In genomic region chr5:35335752-35336151, GRCh38 we compare ENCODE assay signal across 23 cellular contexts.
"Had no signal": no experiment of that assay in that cellular context is flagged by ENCODE, and none has a peak within 500 bp of the region (broad histone marks: within the 10 kb centered on the region; RNA-seq: fewer than 3 reads in every experiment).

No MANE protein-coding gene starts in this region.

- H3K4me3 ChIP-seq: esophagus muscularis mucosa, gastrocnemius medialis, heart right ventricle, left ventricle myocardium inferior, lower lobe of right lung, ovary, suprapubic skin, thyroid gland, uterus had no signal

- H3K36me3 ChIP-seq: esophagus muscularis mucosa, gastrocnemius medialis, heart right ventricle, left ventricle myocardium inferior, lower lobe of right lung, ovary, suprapubic skin, thyroid gland, uterus had no signal

- H3K27ac ChIP-seq: epithelial cell of prostate, esophagus muscularis mucosa, gastrocnemius medialis, heart right ventricle, left ventricle myocardium inferior, lower lobe of right lung, ovary, suprapubic skin, thyroid gland, uterus had no signal

- DNase-seq: effector memory CD8-positive, alpha-beta T cell; gastrocnemius medialis; heart right ventricle; kidney; left cardiac atrium; left ventricle myocardium inferior; lower lobe of right lung; midbrain; naive B cell; nucleus accumbens; ovary; right cardiac atrium; small intestine; stimulated activated CD4-positive, alpha-beta T cell treated with anti-CD3 and anti-CD28 coated beads, Interleukin-4, amount 100 ng/mL, for 1 hour; stimulated activated CD8-positive, alpha-beta memory T cell treated with anti-CD3 and anti-CD28 coated beads, Interleukin-4, amount 100 ng/mL, for 48 hours; stimulated activated naive CD8-positive, alpha-beta T cell treated with anti-CD3 and anti-CD28 coated beads, Interleukin-15, Interleukin-2, amounts not matched to agents 100 U/mL and 50 U/mL, for 24 hours; thyroid gland; uterus had no signal

- H3K27me3 ChIP-seq: esophagus muscularis mucosa, gastrocnemius medialis, ovary, suprapubic skin, thyroid gland, uterus had no signal

- H3K4me1 ChIP-seq: esophagus muscularis mucosa, gastrocnemius medialis, heart right ventricle, left ventricle myocardium inferior, lower lobe of right lung, suprapubic skin, thyroid gland, uterus had no signal

- ATAC-seq: effector memory CD8-positive, alpha-beta T cell; gastrocnemius medialis; heart right ventricle; left cardiac atrium; lower lobe of right lung; right cardiac atrium; stimulated activated effector memory CD8-positive, alpha-beta T cell treated with anti-CD3 and anti-CD28 coated beads, Interleukin-12 subunit alpha, Interleukin-12 subunit beta, amount 100 ng/mL, for 72 hours; stimulated activated naive CD8-positive, alpha-beta T cell treated with anti-CD3 and anti-CD28 coated beads, Interleukin-15, Interleukin-2, amounts not matched to agents 100 U/mL and 50 U/mL, for 24 hours had no signal

- H3K9me3 ChIP-seq: esophagus muscularis mucosa, gastrocnemius medialis, lower lobe of right lung, ovary, suprapubic skin, thyroid gland, uterus had no signal

- FAIRE-seq: colon, kidney had no signal
